In the genomic region with DNA sequence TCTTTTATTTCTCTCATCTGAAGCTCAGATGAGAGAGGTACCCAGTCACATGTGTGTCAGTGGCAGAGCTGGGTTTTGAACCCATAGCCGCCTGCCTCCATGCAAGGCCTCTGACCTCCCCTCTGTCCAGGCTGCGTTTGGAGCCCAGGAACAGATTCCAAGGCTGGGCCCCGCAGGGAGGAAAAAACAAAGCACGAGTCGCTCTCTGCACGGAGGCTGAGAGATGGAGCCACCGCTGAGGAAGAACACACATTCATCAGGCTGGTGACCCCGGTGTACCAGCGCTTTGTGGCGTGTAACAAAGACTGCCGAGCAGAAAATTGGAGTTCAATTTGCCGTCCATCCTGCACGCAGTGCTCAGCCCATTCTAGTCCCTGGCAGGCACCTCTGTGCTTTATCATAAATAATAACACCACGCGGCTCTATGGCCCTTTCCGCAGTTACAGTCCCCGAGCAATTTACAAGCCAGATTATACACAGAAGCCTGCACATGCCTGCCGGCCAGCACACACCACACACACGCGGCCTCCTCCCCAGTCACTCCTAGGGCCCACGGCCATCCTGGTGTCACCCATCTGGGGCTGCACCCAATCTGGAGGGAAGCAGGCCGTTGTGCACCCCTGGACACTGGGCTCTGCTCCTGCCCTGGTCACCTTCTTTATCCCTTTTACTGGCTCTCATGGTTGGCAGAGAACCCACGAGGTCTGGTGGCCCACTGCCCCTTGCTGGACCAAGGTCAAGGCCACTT, we compare ENCODE assay signal across 26 cellular contexts.
DNase-seq lines count a peak whose midpoint lies in the region; FAIRE-seq and TF ChIP-seq lines count a peak whose summit lies in the region.
"Had no signal": no experiment of that assay in that cellular context is flagged by ENCODE, and none has a peak within 500 bp of the region (broad histone marks: within the 10 kb centered on the region; RNA-seq: fewer than 3 reads in every experiment).

No MANE protein-coding gene starts in this region.

- H4K20me1 ChIP-seq in osteoblast (ENCODE audit: insufficient read depth, low read length): no peaks in the 10 kb centered on the region

- H2AFZ ChIP-seq in osteoblast (ENCODE audit: low read length): no peak overlapping the region
- H2AFZ ChIP-seq: PC-9 had no signal

- no peak overlapping the region for H3K27ac ChIP-seq in kidney (ENCODE audit: low read depth in 2 of 2, low read length in 2 of 2)
- H3K27ac ChIP-seq in osteoblast (ENCODE audit: low read depth, low read length): no peak overlapping the region
- H3K27ac ChIP-seq: PC-9, RWPE1 had no signal

- no peak for FAIRE-seq in kidney (lab: Jason Lieb, UNC)
- FAIRE-seq in HTR-8/SVneo (lab: Jason Lieb, UNC): no peak
- FAIRE-seq: G401.6 had no signal

- H3K27me3 ChIP-seq in NT2/D1 (ENCODE audit: insufficient read depth, insufficient read length): no peaks in the 10 kb centered on the region
- no peaks in the 10 kb centered on the region for H3K27me3 ChIP-seq in osteoblast (ENCODE audit: insufficient read depth, low read length)
- H3K27me3 ChIP-seq: MG63 had no signal

- DNase-seq in NT2/D1 (ENCODE audit: low read depth, low spot score) (no peak), kidney (peak; percentile 55), osteoblast (ENCODE audit: insufficient read length, low spot score, missing footprints) (peak; percentile 46), HTR-8/SVneo (ENCODE audit: insufficient read length, low spot score) (no peak), posterior vena cava (ENCODE audit: low spot score) (no peak), T-helper 2 cell (no peak)
- no peak for DNase-seq in activated CD4-positive, alpha-beta T cell treated with anti-CD3 and anti-CD28 coated beads for 48 hours
- DNase-seq: C1 segment of cervical spinal cord; CD4-positive, alpha-beta memory T cell; COR-L47; DMS53; H7; KG1; MG63; NCI-H1105 treated with DMSO at 0.1 percent for 48 hours; NCI-H146; NCI-H1930; NCI-H2107; NCI-H446 treated with DMSO at 0.1 percent for 48 hours; NCI-H526; NCI-H82; NK-92 treated with Interleukin-12 subunit alpha and Interleukin-12 subunit beta, amount 100 ng/mL, for 24 hours; PC-9; SHP77 treated with DMSO at 0.1 percent for 48 hours had no signal

- peaks cover 6% of the 10 kb centered on the region for H3K4me1 ChIP-seq in NT2/D1 (ENCODE audit: insufficient read depth, insufficient read length)
- H3K4me1 ChIP-seq in kidney (ENCODE audit: control insufficient read depth in 1 of 2, insufficient read depth in 1 of 2, low read depth in 1 of 2, low read length in 2 of 2): no peaks in the 10 kb centered on the region
- H3K4me1 ChIP-seq in osteoblast (ENCODE audit: insufficient read depth, low read length): no peaks in the 10 kb centered on the region

- peak overlapping the region; percentile 16 for H3K9ac ChIP-seq in NT2/D1 (ENCODE audit: insufficient read length, low read depth)
- no peak overlapping the region for H3K9ac ChIP-seq in kidney (ENCODE audit: low read length in 2 of 2)

- H3K4me3 ChIP-seq in NT2/D1 (ENCODE audit: insufficient read length, low read depth) (no peak overlapping the region), kidney (ENCODE audit: low read length in 2 of 2) (no peak overlapping the region), osteoblast (ENCODE audit: insufficient read depth, low read length) (no peak overlapping the region)
- H3K4me3 ChIP-seq: MG63, PC-9 had no signal

- intact Hi-C loops in kidney (cut with DNase I): no loop called here
- intact Hi-C loops in posterior vena cava (cut with DNase I): no loop called here

- no peak for TF ChIP-seq CTCF in kidney (IDR thresholded peaks at IDR 0.05; ENCODE audit: borderline replicate concordance, extremely low read depth, insufficient read depth)
- TF ChIP-seq CTCF in osteoblast (IDR thresholded peaks at IDR 0.05; ENCODE audit: extremely low read depth, low read depth, low read length): no peak

- H3K36me3 ChIP-seq in NT2/D1 (ENCODE audit: insufficient read depth, insufficient read length, low read length) (peaks cover 5% of the 10 kb centered on the region), kidney (ENCODE audit: control insufficient read depth in 1 of 2, insufficient read depth in 2 of 2, low read length in 2 of 2) (no peaks in the 10 kb centered on the region), osteoblast (ENCODE audit: insufficient read depth, low read length) (no peaks in the 10 kb centered on the region)
- H3K36me3 ChIP-seq: MG63 had no signal

- H3K79me2 ChIP-seq in osteoblast (ENCODE audit: insufficient read depth, low read length): no peaks in the 10 kb centered on the region

- H3K9me3 ChIP-seq in NT2/D1 (ENCODE audit: insufficient read depth, low read length) (no peaks in the 10 kb centered on the region), kidney (ENCODE audit: control insufficient read depth in 1 of 2, low read length in 2 of 2) (no peaks in the 10 kb centered on the region), osteoblast (ENCODE audit: low read depth, low read length) (no peaks in the 10 kb centered on the region)
- H3K9me3 ChIP-seq: MG63 had no signal

- H3K4me2 ChIP-seq in osteoblast (ENCODE audit: insufficient read depth, low read length): no peak overlapping the region
- H3K4me2 ChIP-seq: PC-9 had no signal

Comparison
In these comparisons a context has a peak if more than half of its experiments do, and no peak if none do; other contexts are left out.
1. DNase-seq: peak in kidney (single experiment) and osteoblast (single experiment); none in NT2/D1 (single experiment), HTR-8/SVneo (single experiment), activated CD4-positive, alpha-beta T cell treated with anti-CD3 and anti-CD28 coated beads for 48 hours (single experiment), posterior vena cava (single experiment) and T-helper 2 cell (0 of 5).